Comparison of ENCODE assay signal across 18 cellular contexts in genomic region chr15:48427960-48428547, GRCh38.
A peak's percentile ranks its signal among the peaks of the same experiment; 100 is the strongest.
DNase-seq lines count a peak whose midpoint lies in the region; ATAC-seq and TF ChIP-seq lines count a peak whose summit lies in the region.
"Had no signal": no experiment of that assay in that cellular context is flagged by ENCODE, and none has a peak within 500 bp of the region (broad histone marks: within the 10 kb centered on the region; RNA-seq: fewer than 3 reads in every experiment).

No MANE protein-coding gene starts in this region.

- H2AK5ac ChIP-seq in trophoblast cell (ENCODE audit: low read length): no peak overlapping the region

- no peaks in the 10 kb centered on the region for H3K79me2 ChIP-seq in trophoblast cell (ENCODE audit: control insufficient read depth, insufficient read depth, low read length, poor library complexity)

- peak; percentile 40; the same call in 2 of the 3 replicates for ATAC-seq in RWPE2 (ENCODE audit: low read depth)
- ATAC-seq: K562, left lobe of liver, natural killer cell, right cardiac atrium had no signal

- H3K4me3 ChIP-seq in RWPE2 (ENCODE audit: severe bottlenecking) (no peak overlapping the region), fibroblast of mammary gland (ENCODE audit: control insufficient read depth, low read depth, low read length) (no peak overlapping the region), trophoblast cell (ENCODE audit: low read depth, low read length) (no peak overlapping the region)
- H3K4me3 ChIP-seq: cardiac muscle cell, K562 had no signal

- H3K27me3 ChIP-seq in RWPE2 (ENCODE audit: insufficient read depth, poor library complexity, severe bottlenecking) (no peaks in the 10 kb centered on the region), trophoblast cell (ENCODE audit: insufficient read depth, low read length) (no peaks in the 10 kb centered on the region)
- H3K27me3 ChIP-seq: cardiac muscle cell had no signal

- peaks cover 13% of the 10 kb centered on the region for H3K4me1 ChIP-seq in RWPE2 (ENCODE audit: insufficient read depth, poor library complexity, severe bottlenecking)
- H3K4me1 ChIP-seq in trophoblast cell (ENCODE audit: control insufficient read depth in 1 of 2, insufficient read depth in 2 of 2, low read length in 2 of 2): peaks cover 4 to 22% of the 10 kb centered on the region in 2 experiments

- H4K8ac ChIP-seq in trophoblast cell (ENCODE audit: low read depth, low read length): no peak overlapping the region

- no peak overlapping the region for H4K12ac ChIP-seq in trophoblast cell (ENCODE audit: low read depth, low read length)

- no peak overlapping the region for H3K18ac ChIP-seq in trophoblast cell (ENCODE audit: low read length)

- no peak overlapping the region for H3K4me2 ChIP-seq in trophoblast cell (ENCODE audit: low read length)

- peak; percentile 83 for DNase-seq in GM03348 (ENCODE audit: low spot score)
- no peak for DNase-seq in RWPE2 (ENCODE audit: low spot score)
- DNase-seq in fibroblast of mammary gland (ENCODE audit: low read depth): peak; percentile 80
- peak; percentile 46 to 78 for DNase-seq in trophoblast cell
- no peak for DNase-seq in kidney tubule cell (ENCODE audit: low spot score)
- no peak for DNase-seq in substantia nigra (lab: John Stamatoyannopoulos, UW)
- no peak for DNase-seq in NCI-H510A treated with DMSO at 0.1 percent for 48 hours (lab: John Stamatoyannopoulos, UW)
- DNase-seq in D341Med (ENCODE audit: low spot score): no peak
- DNase-seq: activated gamma-delta T cell treated with Interleukin-2 at 50 U/mL for 16 hours; COR-L47; natural killer cell; NCI-H1417 treated with DMSO at 0.1 percent for 48 hours; NCI-H2227 treated with DMSO at 0.1 percent for 48 hours; right cardiac atrium; stimulated activated CD8-positive, alpha-beta memory T cell treated with anti-CD3 and anti-CD28 coated beads, Interleukin-4, amount 100 ng/mL, for 48 hours had no signal

- peaks cover 12% of the 10 kb centered on the region; the same call in 1 of the 2 replicates for H3K36me3 ChIP-seq in RWPE2 (ENCODE audit: low read depth)
- no peaks in the 10 kb centered on the region for H3K36me3 ChIP-seq in trophoblast cell (ENCODE audit: control insufficient read depth in 1 of 2, insufficient read depth in 2 of 2, low read length in 2 of 2)
- H3K36me3 ChIP-seq: cardiac muscle cell had no signal

- no peak for TF ChIP-seq CTCF in RWPE2 (IDR thresholded peaks at IDR 0.05; ENCODE audit: poor library complexity, severe bottlenecking)
- TF ChIP-seq CTCF in fibroblast of mammary gland (conservative IDR thresholded peaks at IDR 0.05; ENCODE audit: control insufficient read depth, insufficient read depth, low read depth, low read length): no peak

- H3K27ac ChIP-seq in RWPE2 (ENCODE audit: poor library complexity, severe bottlenecking) (no peak overlapping the region), trophoblast cell (ENCODE audit: low read depth, low read length) (no peak overlapping the region), substantia nigra (ENCODE audit: low read depth, low read length, poor library complexity, severe bottlenecking) (no peak overlapping the region)
- H3K27ac ChIP-seq: cardiac muscle cell had no signal

- H3K79me1 ChIP-seq in trophoblast cell (ENCODE audit: low read length): peaks cover 13% of the 10 kb centered on the region

- peak overlapping the region; percentile 1 for H4K91ac ChIP-seq in trophoblast cell (ENCODE audit: low read depth, low read length)

- peak overlapping the region; percentile 3 for H2BK120ac ChIP-seq in trophoblast cell (ENCODE audit: insufficient read depth, low read length, poor library complexity)

- H2BK12ac ChIP-seq in trophoblast cell (ENCODE audit: low read length): no peak overlapping the region

- no peak overlapping the region for H3K14ac ChIP-seq in trophoblast cell (ENCODE audit: low read length)

- H3K9me3 ChIP-seq in RWPE2 (ENCODE audit: severe bottlenecking) (no peaks in the 10 kb centered on the region), trophoblast cell (ENCODE audit: insufficient read depth, low read depth, low read length) (no peaks in the 10 kb centered on the region)

- no peak overlapping the region for H3K9ac ChIP-seq in trophoblast cell (ENCODE audit: low read length)

- H2BK5ac ChIP-seq in trophoblast cell (ENCODE audit: low read depth, low read length, poor library complexity): no peak overlapping the region

- no peak overlapping the region for H3K23ac ChIP-seq in trophoblast cell (ENCODE audit: low read length)

- WGBS in trophoblast cell (ENCODE audit: extremely low coverage, insufficient coverage, insufficient read length): no CpG with 5 or more reads among the region's 8 CpGs

- H2AFZ ChIP-seq in trophoblast cell (ENCODE audit: insufficient read depth, low read length, poor library complexity): no peak overlapping the region

- H3K4ac ChIP-seq in trophoblast cell (ENCODE audit: low read depth, low read length): no peak overlapping the region

Comparison
In these comparisons a context has a peak if more than half of its experiments do, and no peak if none do; other contexts are left out.
1. DNase-seq: peak in GM03348 (single experiment), fibroblast of mammary gland (single experiment) and trophoblast cell (2 of 2); none in RWPE2 (single experiment), kidney tubule cell (single experiment), substantia nigra (0 of 49), NCI-H510A treated with DMSO at 0.1 percent for 48 hours (single experiment) and D341Med (single experiment).